8 cellular contexts compared by ENCODE assay signal in genomic region chr3:129690406-129690805, GRCh38.
A peak's percentile ranks its signal among the peaks of the same experiment; 100 is the strongest.
DNase-seq lines count a peak whose midpoint lies in the region; ATAC-seq, FAIRE-seq and TF ChIP-seq lines count a peak whose summit lies in the region.

No MANE protein-coding gene starts in this region.

- H3K9me3 ChIP-seq in AG04450 (ENCODE audit: control insufficient read depth, insufficient read depth, low read length) (no peaks in the 10 kb centered on the region), mucosa of descending colon (no peaks in the 10 kb centered on the region)

- ATAC-seq in HG02678 (IDR thresholded peaks at IDR 0.05; ENCODE audit: unreplicated experiment) (peak; percentile 77), mucosa of descending colon (peak; percentile 81), HG02870 (IDR thresholded peaks at IDR 0.05; ENCODE audit: unreplicated experiment) (no peak)

- DNase-seq in AG04450 (ENCODE audit: low read depth, low spot score) (peak; percentile 11), GM06990 (ENCODE audit: extremely low read depth, insufficient read length) (peak; percentile 44), NCI-H146 (lab: John Stamatoyannopoulos, UW) (peak; percentile 76), SKM-1 (lab: John Stamatoyannopoulos, UW; ENCODE audit: unreplicated experiment) (peak; percentile 83), mucosa of descending colon (peak in 1 of 3 donors; percentile 50)

- H3K4me1 ChIP-seq in mucosa of descending colon (ENCODE audit: low read depth) = no peaks in the 10 kb centered on the region

- H3K36me3 ChIP-seq in GM06990 (ENCODE audit: control insufficient read depth, insufficient read depth, low read length) (no peaks in the 10 kb centered on the region), mucosa of descending colon (ENCODE audit: low read depth) (no peaks in the 10 kb centered on the region)

- no peaks in the 10 kb centered on the region for H3K27me3 ChIP-seq in AG04450 (ENCODE audit: control insufficient read depth, insufficient read depth, low read length)
- H3K27me3 ChIP-seq in GM06990 (replicated peaks; ENCODE audit: control insufficient read depth, insufficient read depth, low read length) = no peaks in the 10 kb centered on the region

- H3K4me3 ChIP-seq in AG04450 (ENCODE audit: low read depth, low read length) (no peak overlapping the region), GM06990 (replicated peaks; ENCODE audit: low read depth, low read length) (no peak overlapping the region), mucosa of descending colon (no peak overlapping the region)

- TF ChIP-seq CTCF in AG04450 (IDR thresholded peaks at IDR 0.05; ENCODE audit: low read depth, low read length) = no peak
- no peak for TF ChIP-seq CTCF in GM06990 (IDR thresholded peaks at IDR 0.05; ENCODE audit: insufficient read depth, low read length, poor library complexity, severe bottlenecking)
- no peak for TF ChIP-seq CTCF in mucosa of descending colon (IDR thresholded peaks at IDR 0.05)

- intact Hi-C loops in mucosa of descending colon (cut with DNase I, micrococcal nuclease) = no loop called here

- CTCF ChIA-PET in AG04450 (lab: Charles Lee) = interaction anchor here (1.1 kb wide), 3 partner anchors 26 to 200 kb away, joined by 3 to 5 read pairs (median 3); no protein-coding TSS in a partner anchor

- no peak overlapping the region for H3K27ac ChIP-seq in AG04450 (ENCODE audit: low read depth, low read length)

- FAIRE-seq in endometrium (lab: Jason Lieb, UNC) = peak; percentile 8

- POLR2A ChIA-PET in AG04450 (lab: Yijun Ruan, JAX) = no interaction called here
